In genomic region chr11:82523141-82523540, GRCh38 we compare ENCODE assay signal across 18 cellular contexts.
DNase-seq lines count a peak whose midpoint lies in the region; ATAC-seq and TF ChIP-seq lines count a peak whose summit lies in the region.
"Had no signal": no experiment of that assay in that cellular context is flagged by ENCODE, and none has a peak within 500 bp of the region (broad histone marks: within the 10 kb centered on the region; RNA-seq: fewer than 3 reads in every experiment).

No MANE protein-coding gene starts in this region.

- H3K27me3 ChIP-seq in OCI-LY3 (ENCODE audit: low read depth, low read length) = no peaks in the 10 kb centered on the region
- H3K27me3 ChIP-seq in MG63 = no peaks in the 10 kb centered on the region
- H3K27me3 ChIP-seq: cardiac muscle cell had no signal

- no peak overlapping the region for H3K27ac ChIP-seq in OCI-LY3 (ENCODE audit: low read length)
- H3K27ac ChIP-seq: cardiac muscle cell, skin epidermis had no signal

- H3K9ac ChIP-seq in OCI-LY3 (ENCODE audit: low read length) = no peak overlapping the region

- no peak overlapping the region for H3K4me2 ChIP-seq in OCI-LY3 (ENCODE audit: low read length)

- H3K36me3 ChIP-seq in OCI-LY3 (replicated peaks; ENCODE audit: low read depth, low read length) (no peaks in the 10 kb centered on the region), MG63 (no peaks in the 10 kb centered on the region)
- H3K36me3 ChIP-seq: cardiac muscle cell, HAP-1 had no signal

- H3K9me3 Mint-ChIP-seq in glutamatergic neuron (ENCODE audit: unreplicated experiment) (peaks cover 4% of the 10 kb centered on the region), osteocyte (ENCODE audit: unreplicated experiment) (peaks cover 3% of the 10 kb centered on the region)
- H3K9me3 Mint-ChIP-seq: activated B cell treated with CpG ODN at 0.5 μM for 24 hours had no signal

- ATAC-seq in sciatic nerve = peak; percentile 39
- no peak for ATAC-seq in GM21529 (IDR thresholded peaks at IDR 0.05; ENCODE audit: unreplicated experiment)
- ATAC-seq: left cardiac atrium had no signal

- no peak overlapping the region for H2AFZ ChIP-seq in OCI-LY3 (ENCODE audit: low read depth, low read length)

- H3K79me2 ChIP-seq in OCI-LY3 (ENCODE audit: low read length) = no peaks in the 10 kb centered on the region

- H3K27ac Mint-ChIP-seq in glutamatergic neuron (ENCODE audit: unreplicated experiment) (peak overlapping the region; percentile 84), osteocyte (ENCODE audit: unreplicated experiment) (no peak overlapping the region)
- H3K27ac Mint-ChIP-seq: activated B cell treated with CpG ODN at 0.5 μM for 24 hours; CD8-positive, alpha-beta memory T cell; naive B cell had no signal

- H3K4me3 ChIP-seq in OCI-LY3 (ENCODE audit: low read length) (no peak overlapping the region), MG63 (no peak overlapping the region)
- H3K4me3 ChIP-seq: cardiac muscle cell, HAP-1, skin epidermis had no signal

- peak; percentile 37 for DNase-seq in DMS53 (lab: John Stamatoyannopoulos, UW)
- DNase-seq in DMS53 treated with DMSO at 0.1 percent for 48 hours (lab: John Stamatoyannopoulos, UW; ENCODE audit: unreplicated experiment) = no peak
- peak; percentile 65 for DNase-seq in glutamatergic neuron
- DNase-seq in sciatic nerve (ENCODE audit: low spot score) = no peak
- no peak for DNase-seq in osteocyte (ENCODE audit: extremely low spot score, unreplicated experiment)
- DNase-seq in MG63 = no peak
- DNase-seq: activated B cell treated with CpG ODN at 0.5 μM for 24 hours; activated naive CD4-positive, alpha-beta T cell treated with anti-CD3 and anti-CD28 coated beads, Interleukin-2, amount 50 U/mL, for 16 hours; CD8-positive, alpha-beta memory T cell; GDM1; left cardiac atrium; naive B cell; NCI-H1436 had no signal

- peak overlapping the region; percentile 8 for H3K4me3 Mint-ChIP-seq in glutamatergic neuron (ENCODE audit: unreplicated experiment)
- no peak overlapping the region for H3K4me3 Mint-ChIP-seq in osteocyte (ENCODE audit: unreplicated experiment)
- H3K4me3 Mint-ChIP-seq: activated B cell treated with CpG ODN at 0.5 μM for 24 hours; CD8-positive, alpha-beta memory T cell; naive B cell had no signal

- H3K9me3 ChIP-seq in OCI-LY3 (ENCODE audit: insufficient read depth, low read length) (no peaks in the 10 kb centered on the region), MG63 (no peaks in the 10 kb centered on the region)
- H3K9me3 ChIP-seq: HAP-1 had no signal

- intact Hi-C loops in sciatic nerve (cut with DNase I) = no loop called here

- H3K36me3 Mint-ChIP-seq in glutamatergic neuron (ENCODE audit: unreplicated experiment) = no peaks in the 10 kb centered on the region
- no peaks in the 10 kb centered on the region for H3K36me3 Mint-ChIP-seq in osteocyte (ENCODE audit: unreplicated experiment)
- H3K36me3 Mint-ChIP-seq: CD8-positive, alpha-beta memory T cell; naive B cell had no signal

- no peaks in the 10 kb centered on the region for H4K20me1 ChIP-seq in OCI-LY3 (ENCODE audit: insufficient read depth, low read length)

- peaks cover 14% of the 10 kb centered on the region for H3K4me1 ChIP-seq in OCI-LY3 (ENCODE audit: low read length)
- H3K4me1 ChIP-seq: HAP-1 had no signal

- H3K27me3 Mint-ChIP-seq in glutamatergic neuron (ENCODE audit: unreplicated experiment) (peaks cover 1% of the 10 kb centered on the region), osteocyte (ENCODE audit: unreplicated experiment) (no peaks in the 10 kb centered on the region)
- H3K27me3 Mint-ChIP-seq: CD8-positive, alpha-beta memory T cell had no signal

- TF ChIP-seq CTCF in OCI-LY3 (IDR thresholded peaks at IDR 0.05; ENCODE audit: low read depth, low read length) (peak; percentile 24; the same call in 1 of the 2 replicates), glutamatergic neuron (IDR thresholded peaks at IDR 0.05; ENCODE audit: partially characterized antibody, unreplicated experiment) (no peak), osteocyte (IDR thresholded peaks at IDR 0.05) (no peak)

- H3K4me1 Mint-ChIP-seq in glutamatergic neuron (ENCODE audit: low read depth, unreplicated experiment) = peaks cover 43% of the 10 kb centered on the region
- H3K4me1 Mint-ChIP-seq in osteocyte (ENCODE audit: unreplicated experiment) = no peaks in the 10 kb centered on the region
- H3K4me1 Mint-ChIP-seq: activated B cell treated with CpG ODN at 0.5 μM for 24 hours; CD8-positive, alpha-beta memory T cell had no signal

Comparison
In these comparisons a context has a peak if more than half of its experiments do, and no peak if none do; other contexts are left out.
1. DNase-seq: peak in DMS53 (single experiment) and glutamatergic neuron (single experiment); none in DMS53 treated with DMSO at 0.1 percent for 48 hours (single experiment), sciatic nerve (single experiment), osteocyte (single experiment) and MG63 (single experiment).